ENCODE assay signal across 9 cellular contexts in genomic region chr6:73774311-73774766, GRCh38.
DNase-seq lines count a peak whose midpoint lies in the region; ATAC-seq and TF ChIP-seq lines count a peak whose summit lies in the region.
"Had no signal": no experiment of that assay in that cellular context is flagged by ENCODE, and none has a peak within 500 bp of the region (broad histone marks: within the 10 kb centered on the region; RNA-seq: fewer than 3 reads in every experiment).

No MANE protein-coding gene starts in this region.

- intact Hi-C loops in right cardiac atrium (cut with DNase I) = no loop called here

- peak; percentile 93 for DNase-seq in AG04449 (ENCODE audit: low read depth, low spot score)
- peak; percentile 24 to 57 (median 55) for DNase-seq in right cardiac atrium
- no peak for DNase-seq in UCSD-AML1 (lab: John Stamatoyannopoulos, UW; ENCODE audit: unreplicated experiment)
- no peak for DNase-seq in AML-193 (lab: John Stamatoyannopoulos, UW)
- DNase-seq: activated CD4-positive, alpha-beta memory T cell treated with anti-CD3 and anti-CD28 coated beads for 36 hours had no signal

- H3K4me1 ChIP-seq in HEK293 (ENCODE audit: control insufficient read depth, insufficient read depth, low read length) (peaks cover 9% of the 10 kb centered on the region; the same call in 1 of the 2 replicates), right cardiac atrium (ENCODE audit: control insufficient read depth, insufficient read depth, low read length) (no peaks in the 10 kb centered on the region)

- 11% methylated on average over 1 of the region's 1 CpG for WGBS in right cardiac atrium

- TF ChIP-seq CTCF in AG04449 (IDR thresholded peaks at IDR 0.05; ENCODE audit: insufficient read depth, low read length, missing control alignments) = no peak
- no peak for TF ChIP-seq CTCF in HEK293 (tag by site-specific recombination; IDR thresholded peaks at IDR 0.05)

- ATAC-seq in SK-N-SH treated with all-trans-retinoic acid at 6 μM for 48 hours = peak; percentile 81
- ATAC-seq in right cardiac atrium = peak; percentile 93 to 99
- ATAC-seq in HG03342 (IDR thresholded peaks at IDR 0.05; ENCODE audit: unreplicated experiment) = no peak
- no peak for ATAC-seq in HG03520 (IDR thresholded peaks at IDR 0.05; ENCODE audit: unreplicated experiment)

- no peaks in the 10 kb centered on the region for H3K9me3 ChIP-seq in HEK293 (ENCODE audit: control insufficient read depth, insufficient read depth, low read depth, low read length)
- no peaks in the 10 kb centered on the region for H3K9me3 ChIP-seq in right cardiac atrium (ENCODE audit: control insufficient read depth, low read length)

- CTCF ChIA-PET in AG04449 (lab: Yijun Ruan, JAX) (interaction anchor here (1.2 to 3.3 kb wide), 4 partner anchors 22 to 1435 kb away, joined by 3 to 9 read pairs (median 4); no protein-coding TSS in a partner anchor), HEK293 (lab: Yijun Ruan, JAX) (interaction anchor here (1.2 to 1.3 kb wide), 2 partner anchors 11 to 19 kb away, joined by 3 to 4 read pairs; no protein-coding TSS in a partner anchor)

- POLR2A ChIA-PET in AG04449 (lab: Yijun Ruan, JAX) (interaction anchor here (0.7 kb wide), 1 partner anchor 63 kb away, joined by 3 read pairs; no protein-coding TSS in a partner anchor), HEK293 (lab: Yijun Ruan, JAX) (no interaction called here)

- no peaks in the 10 kb centered on the region for H3K27me3 ChIP-seq in right cardiac atrium (ENCODE audit: control insufficient read depth, insufficient read depth)

- H3K27ac ChIP-seq in HEK293 (ENCODE audit: extremely low read depth, low read depth, low read length) (no peak overlapping the region), right cardiac atrium (ENCODE audit: low read length) (no peak overlapping the region)

- peak overlapping the region; percentile 16; the same call in 1 of the 2 replicates for H3K4me3 ChIP-seq in AG04449 (ENCODE audit: low read depth, low read length)
- H3K4me3 ChIP-seq in HEK293 (ENCODE audit: low read depth, low read length) = no peak overlapping the region
- H3K4me3 ChIP-seq in right cardiac atrium (ENCODE audit: low read length) = no peak overlapping the region

- H3K36me3 ChIP-seq in HEK293 (ENCODE audit: control insufficient read depth in 2 of 2, insufficient read depth in 1 of 2, low read length in 2 of 2) = no peaks in the 10 kb centered on the region; a peak in 1 of 3 replicates

TF ChIP-seq in HEK293, 187 proteins besides CTCF, POLR2A, EP300 and RAD21:
- TF ChIP-seq PRDM1 (tag by site-specific recombination; IDR thresholded peaks at IDR 0.05) = peak; percentile 68; the same call in 1 of the 2 replicates
- no peak for TF ChIP-seq ZNF423 (tag by site-specific recombination; IDR thresholded peaks at IDR 0.05)
- no peak for TF ChIP-seq ZNF24 (tag by site-specific recombination; IDR thresholded peaks at IDR 0.05)
- no peak for TF ChIP-seq SETDB1 (IDR thresholded peaks at IDR 0.05; ENCODE audit: insufficient read length, low read length)
- no peak for TF ChIP-seq HOXC10 (CRISPR knock-in tag; IDR thresholded peaks at IDR 0.05)
- TF ChIP-seq ZNF768 (tag by site-specific recombination; IDR thresholded peaks at IDR 0.05) = no peak

TF ChIP-seq in SK-N-SH treated with all-trans-retinoic acid at 6 μM for 48 hours, 23 proteins besides CTCF, POLR2A, EP300 and RAD21 (continues in another document):
- no peak for TF ChIP-seq ZNF565 (CRISPR knock-in tag; conservative IDR thresholded peaks at IDR 0.05; ENCODE audit: low read depth)
- no peak for TF ChIP-seq ISL1 (CRISPR knock-in tag; IDR thresholded peaks at IDR 0.05)
- TF ChIP-seq PATZ1 (CRISPR knock-in tag; IDR thresholded peaks at IDR 0.05; ENCODE audit: borderline replicate concordance) = no peak
- no peak for TF ChIP-seq CSRNP3 (CRISPR knock-in tag; IDR thresholded peaks at IDR 0.05)
- TF ChIP-seq GLIS3 (CRISPR knock-in tag; IDR thresholded peaks at IDR 0.05) = no peak
- no peak for TF ChIP-seq ZFP3 (CRISPR knock-in tag; IDR thresholded peaks at IDR 0.05)
- TF ChIP-seq ESRRG (CRISPR knock-in tag; IDR thresholded peaks at IDR 0.05) = no peak
- no peak for TF ChIP-seq ZC3H10 (CRISPR knock-in tag; IDR thresholded peaks at IDR 0.05)
- TF ChIP-seq POU6F1 (CRISPR knock-in tag; IDR thresholded peaks at IDR 0.05; ENCODE audit: borderline replicate concordance, low read depth) = no peak
- TF ChIP-seq PPARA (CRISPR knock-in tag; IDR thresholded peaks at IDR 0.05; ENCODE audit: borderline replicate concordance) = no peak
- TF ChIP-seq OSR1 (CRISPR knock-in tag; IDR thresholded peaks at IDR 0.05) = no peak
- no peak for TF ChIP-seq CSDC2 (CRISPR knock-in tag; IDR thresholded peaks at IDR 0.05)
- TF ChIP-seq SNAI2 (CRISPR knock-in tag; IDR thresholded peaks at IDR 0.05) = no peak
- no peak for TF ChIP-seq BACH2 (CRISPR knock-in tag; IDR thresholded peaks at IDR 0.05; ENCODE audit: borderline replicate concordance)
- no peak for TF ChIP-seq TSHZ2 (CRISPR knock-in tag; IDR thresholded peaks at IDR 0.05)

Comparison
In these comparisons a context has a peak if more than half of its experiments do, and no peak if none do; other contexts are left out.
1. DNase-seq: peak in AG04449 (single experiment) and right cardiac atrium (3 of 3); none in UCSD-AML1 (single experiment) and AML-193 (0 of 2).
2. ATAC-seq: peak in SK-N-SH treated with all-trans-retinoic acid at 6 μM for 48 hours (single experiment) and right cardiac atrium (2 of 2); none in HG03342 (single experiment) and HG03520 (single experiment).